ENCODE assay signal across 35 cellular contexts in the genomic region with DNA sequence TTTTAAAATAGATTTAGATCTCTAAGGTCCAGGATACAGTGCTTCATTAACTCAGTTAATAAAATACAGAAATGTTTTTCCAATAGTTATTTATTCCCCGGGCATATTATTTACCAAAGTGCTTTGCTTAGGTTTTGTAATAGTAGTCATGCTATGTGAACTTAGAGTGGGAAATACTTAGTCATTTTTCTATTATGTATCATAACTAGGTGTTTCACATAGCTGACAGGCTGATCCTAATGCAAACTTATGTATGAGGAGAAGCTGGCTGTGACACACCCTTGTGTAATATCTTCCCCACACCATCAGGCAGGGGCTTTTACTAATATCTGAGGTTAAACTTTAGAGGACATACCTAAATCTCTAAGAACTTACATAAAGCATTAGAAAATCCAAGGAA.
DNase-seq lines count a peak whose midpoint lies in the region; ATAC-seq and TF ChIP-seq lines count a peak whose summit lies in the region.
"Had no signal": no experiment of that assay in that cellular context is flagged by ENCODE, and none has a peak within 500 bp of the region (broad histone marks: within the 10 kb centered on the region; RNA-seq: fewer than 3 reads in every experiment).

No MANE protein-coding gene starts in this region.

- H3K4me3 ChIP-seq in breast epithelium (no peak overlapping the region), RWPE2 (ENCODE audit: severe bottlenecking) (no peak overlapping the region)
- H3K4me3 ChIP-seq: coronary artery, sigmoid colon, transverse colon had no signal

- H3K4me1 ChIP-seq in breast epithelium (no peaks in the 10 kb centered on the region), RWPE2 (ENCODE audit: insufficient read depth, poor library complexity, severe bottlenecking) (peaks cover 10% of the 10 kb centered on the region)
- H3K4me1 ChIP-seq: sigmoid colon, transverse colon had no signal

- peak; percentile 21 for DNase-seq in MCF 10A (ENCODE audit: unreplicated experiment)
- DNase-seq in breast epithelium (ENCODE audit: low spot score in 2 of 2) = no peak
- DNase-seq in RWPE2 (ENCODE audit: low spot score) = no peak
- peak; percentile 39 for DNase-seq in iris pigment epithelial cell (ENCODE audit: low read depth)
- DNase-seq in COLO668 (lab: John Stamatoyannopoulos, UW; ENCODE audit: unreplicated experiment) = no peak
- DNase-seq in NCI-H2107 treated with DMSO at 0.1 percent for 48 hours (lab: John Stamatoyannopoulos, UW; ENCODE audit: unreplicated experiment) = no peak
- DNase-seq in ACHN = no peak
- DNase-seq: 8988T; activated CD4-positive, alpha-beta T cell treated with anti-CD3 and anti-CD28 coated beads for 36 hours; activated CD8-positive, alpha-beta memory T cell treated with anti-CD3 and anti-CD28 coated beads, Interleukin-2, amount 50 U/mL, for 48 hours; activated CD8-positive, alpha-beta T cell treated with anti-CD3 and anti-CD28 coated beads for 36 hours; activated naive CD4-positive, alpha-beta T cell treated with anti-CD3 and anti-CD28 coated beads, Interleukin-2, amount 50 U/mL, for 16 hours; anterior cingulate cortex; CD4-positive, alpha-beta T cell; effector memory CD4-positive, alpha-beta T cell; EL; erythroblast; IMR-90; kidney; midbrain; naive B cell; NCI-H1048; NCI-H2107; NCI-H446; NCI-H748 treated with DMSO at 0.1 percent for 48 hours; sigmoid colon; SW 1271; T-helper 9 cell; transverse colon had no signal

- no peak overlapping the region for H3K4me3 Mint-ChIP-seq in MCF 10A (ENCODE audit: unreplicated experiment)
- H3K4me3 Mint-ChIP-seq: activated CD4-positive, alpha-beta T cell treated with anti-CD3 and anti-CD28 coated beads for 36 hours; activated CD8-positive, alpha-beta T cell treated with anti-CD3 and anti-CD28 coated beads for 36 hours; CD4-positive, alpha-beta T cell; naive B cell; stimulated activated memory B cell treated with anti-CD40 and anti-IgM and Interleukin-4, amounts not matched to agents 10 μg/mL and 1 μg/mL and 100 μg/mL, for 72 hours had no signal

- POLR2A ChIA-PET in MCF 10A (lab: Yijun Ruan, JAX) = no interaction called here

- intact Hi-C loops in MCF 10A (cut with micrococcal nuclease) = no loop called here
- intact Hi-C loops in breast epithelium (cut with DNase I; ENCODE audit: low total_unique reads) = no loop called here

- no peak for TF ChIP-seq POLR2A in breast epithelium (IDR thresholded peaks at IDR 0.05)

- H3K9me3 Mint-ChIP-seq in MCF 10A (ENCODE audit: unreplicated experiment) = no peaks in the 10 kb centered on the region
- H3K9me3 Mint-ChIP-seq: activated CD8-positive, alpha-beta T cell treated with anti-CD3 and anti-CD28 coated beads for 36 hours; CD4-positive, alpha-beta T cell; stimulated activated memory B cell treated with anti-CD40 and anti-IgM and Interleukin-4, amounts not matched to agents 10 μg/mL and 1 μg/mL and 100 μg/mL, for 72 hours had no signal

- peaks cover 0 to 4% of the 10 kb centered on the region in 2 donors for H3K27me3 ChIP-seq in breast epithelium
- H3K27me3 ChIP-seq in RWPE2 (ENCODE audit: insufficient read depth, poor library complexity, severe bottlenecking) = no peaks in the 10 kb centered on the region
- H3K27me3 ChIP-seq: sigmoid colon, transverse colon had no signal

- H3K27me3 Mint-ChIP-seq in MCF 10A (ENCODE audit: insufficient read depth, unreplicated experiment) = no peaks in the 10 kb centered on the region
- H3K27me3 Mint-ChIP-seq: activated CD8-positive, alpha-beta T cell treated with anti-CD3 and anti-CD28 coated beads for 36 hours; stimulated activated memory B cell treated with anti-CD40 and anti-IgM and Interleukin-4, amounts not matched to agents 10 μg/mL and 1 μg/mL and 100 μg/mL, for 72 hours had no signal

- CTCF ChIA-PET in MCF 10A (lab: Yijun Ruan, JAX) = no interaction called here

- no peaks in the 10 kb centered on the region for H3K9me3 ChIP-seq in breast epithelium
- H3K9me3 ChIP-seq in RWPE2 (ENCODE audit: severe bottlenecking) = no peaks in the 10 kb centered on the region
- H3K9me3 ChIP-seq: sigmoid colon, transverse colon had no signal

- H3K27ac Mint-ChIP-seq in MCF 10A (ENCODE audit: low read depth, unreplicated experiment) = no peak overlapping the region
- H3K27ac Mint-ChIP-seq: activated CD4-positive, alpha-beta T cell treated with anti-CD3 and anti-CD28 coated beads for 36 hours; activated CD8-positive, alpha-beta T cell treated with anti-CD3 and anti-CD28 coated beads for 36 hours; CD4-positive, alpha-beta T cell; naive B cell; progenitor cell of endocrine pancreas; stimulated activated memory B cell treated with anti-CD40 and anti-IgM and Interleukin-4, amounts not matched to agents 10 μg/mL and 1 μg/mL and 100 μg/mL, for 72 hours had no signal

- H3K27ac ChIP-seq in breast epithelium (no peak overlapping the region), RWPE2 (ENCODE audit: poor library complexity, severe bottlenecking) (peak overlapping the region; percentile 24)
- H3K27ac ChIP-seq: coronary artery, sigmoid colon, transverse colon, VCaP had no signal

- H3K36me3 ChIP-seq in breast epithelium = no peaks in the 10 kb centered on the region
- no peaks in the 10 kb centered on the region for H3K36me3 ChIP-seq in RWPE2 (ENCODE audit: low read depth)
- H3K36me3 ChIP-seq: sigmoid colon, transverse colon had no signal

- no peaks in the 10 kb centered on the region for H3K4me1 Mint-ChIP-seq in MCF 10A (ENCODE audit: insufficient read depth, unreplicated experiment)
- H3K4me1 Mint-ChIP-seq: activated CD4-positive, alpha-beta T cell treated with anti-CD3 and anti-CD28 coated beads for 36 hours; stimulated activated memory B cell treated with anti-CD40 and anti-IgM and Interleukin-4, amounts not matched to agents 10 μg/mL and 1 μg/mL and 100 μg/mL, for 72 hours had no signal

- in situ Hi-C loops in ACHN (cut with HindIII; ENCODE audit: low pct_ligation_motif_present, low pct_unique_long_range_greater_than_20kb, low sequenced_read_pairs) = no loop called here

- TF ChIP-seq CTCF in MCF 10A (IDR thresholded peaks at IDR 0.05; ENCODE audit: unreplicated experiment) (no peak), breast epithelium (IDR thresholded peaks at IDR 0.05) (no peak), RWPE2 (IDR thresholded peaks at IDR 0.05; ENCODE audit: poor library complexity, severe bottlenecking) (no peak)

- BruUV-seq in MCF 10A (replicated peaks; lab: Mats Ljungman, UMichigan) = no TSS peak

- H3K36me3 Mint-ChIP-seq in MCF 10A (ENCODE audit: insufficient read depth, unreplicated experiment) = no peaks in the 10 kb centered on the region
- H3K36me3 Mint-ChIP-seq: naive B cell; stimulated activated memory B cell treated with anti-CD40 and anti-IgM and Interleukin-4, amounts not matched to agents 10 μg/mL and 1 μg/mL and 100 μg/mL, for 72 hours had no signal

- ATAC-seq in RWPE2 (ENCODE audit: low read depth) (peak; percentile 98), GM19463 (IDR thresholded peaks at IDR 0.05; ENCODE audit: unreplicated experiment) (no peak)
- ATAC-seq: activated CD4-positive, alpha-beta T cell treated with anti-CD3 and anti-CD28 coated beads for 36 hours; activated CD8-positive, alpha-beta T cell treated with anti-CD3 and anti-CD28 coated beads for 36 hours; Panc1; stimulated activated memory B cell treated with anti-CD40 and anti-IgM and Interleukin-4, amounts not matched to agents 10 μg/mL and 1 μg/mL and 100 μg/mL, for 72 hours had no signal

Comparison
In these comparisons a context has a peak if more than half of its experiments do, and no peak if none do; other contexts are left out.
1. DNase-seq: peak in MCF 10A (single experiment) and iris pigment epithelial cell (single experiment); none in breast epithelium (0 of 2), RWPE2 (single experiment), COLO668 (single experiment), NCI-H2107 treated with DMSO at 0.1 percent for 48 hours (single experiment) and ACHN (single experiment).